8 cellular contexts compared by ENCODE assay signal in the genomic region with DNA sequence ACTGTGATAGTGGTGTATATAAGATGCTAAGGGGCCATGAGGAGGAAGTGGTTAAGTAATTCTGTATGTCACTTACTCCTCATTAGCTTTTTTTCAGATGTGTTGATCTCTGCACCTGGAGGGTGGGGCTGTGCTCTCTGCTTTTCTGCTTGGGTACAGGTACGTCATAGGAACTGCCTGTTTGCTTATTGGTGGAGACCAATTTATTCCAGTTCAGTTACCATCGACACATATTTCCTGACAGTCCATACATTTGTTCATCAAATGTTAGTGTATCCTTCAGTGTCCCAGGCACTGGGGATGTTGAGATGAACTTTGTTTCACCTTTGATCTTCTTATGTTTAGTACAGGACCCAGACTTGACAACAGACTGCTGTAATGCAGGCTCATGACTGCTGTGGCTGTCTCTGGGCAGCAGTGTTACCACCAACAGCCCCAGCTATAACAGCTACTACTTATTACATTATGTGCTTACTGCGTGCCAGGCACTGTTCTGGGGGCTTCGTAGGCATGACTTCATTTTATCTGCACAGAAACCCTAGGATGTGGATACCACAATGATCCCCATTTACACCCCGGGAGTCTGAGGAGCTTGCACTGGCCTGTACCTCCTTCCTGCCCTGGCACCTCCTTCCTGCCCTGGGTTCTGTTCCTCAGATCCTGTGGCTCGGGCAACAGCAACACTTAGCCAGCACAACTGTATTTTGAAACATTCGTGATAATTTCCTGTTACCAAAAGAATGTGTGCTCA.
A peak's percentile ranks its signal among the peaks of the same experiment; 100 is the strongest.
DNase-seq lines count a peak whose midpoint lies in the region; ATAC-seq lines count a peak whose summit lies in the region.

No MANE protein-coding gene starts in this region.

- peaks cover 11 to 13% (median 12%) of the 10 kb centered on the region in 3 donors for H3K4me1 Mint-ChIP-seq in naive B cell

- H3K36me3 Mint-ChIP-seq in naive B cell = peaks cover 10 to 22% of the 10 kb centered on the region in 2 donors

- DNase-seq in Jurkat, Clone E6-1 (ENCODE audit: low read depth, low spot score) = peak; percentile 96
- peak; percentile 22 for DNase-seq in activated CD8-positive, alpha-beta memory T cell treated with anti-CD3 and anti-CD28 coated beads, Interleukin-2, amount 50 U/mL, for 4 hours
- DNase-seq in naive B cell (peak; percentile 51), NCI-H1105 (lab: John Stamatoyannopoulos, UW) (no peak), Ammon's horn (ENCODE audit: low spot score) (no peak), amniotic stem cell (lab: John Stamatoyannopoulos, UW) (no peak)

- H3K4me3 ChIP-seq in Jurkat, Clone E6-1 (ENCODE audit: low read length) = peak overlapping the region; percentile 30

- no peaks in the 10 kb centered on the region for H3K27me3 Mint-ChIP-seq in naive B cell

- H3K27ac Mint-ChIP-seq in naive B cell = peak overlapping the region; percentile 72 to 88 (median 76)

- peak; percentile 68 for ATAC-seq in GM18498 (IDR thresholded peaks at IDR 0.05; ENCODE audit: unreplicated experiment)
- ATAC-seq in naive B cell (ENCODE audit: low read depth in 2 of 2) = peak; percentile 91 to 94
- ATAC-seq in GM19023 (IDR thresholded peaks at IDR 0.05; ENCODE audit: unreplicated experiment) = no peak

- peak overlapping the region in 3 of 8 donors; percentile 5 to 43 (median 12) for H3K4me3 Mint-ChIP-seq in naive B cell

- H3K9me3 Mint-ChIP-seq in naive B cell = peaks cover 0 to 14% (median 7%) of the 10 kb centered on the region in 7 donors

Comparison
In these comparisons a context has a peak if more than half of its experiments do, and no peak if none do; other contexts are left out.
1. DNase-seq: peak in Jurkat, Clone E6-1 (single experiment), activated CD8-positive, alpha-beta memory T cell treated with anti-CD3 and anti-CD28 coated beads, Interleukin-2, amount 50 U/mL, for 4 hours (single experiment) and naive B cell (single experiment); none in NCI-H1105 (single experiment), Ammon's horn (single experiment) and amniotic stem cell (single experiment).